Comparison of ENCODE assay signal across 29 cellular contexts in the genomic region with DNA sequence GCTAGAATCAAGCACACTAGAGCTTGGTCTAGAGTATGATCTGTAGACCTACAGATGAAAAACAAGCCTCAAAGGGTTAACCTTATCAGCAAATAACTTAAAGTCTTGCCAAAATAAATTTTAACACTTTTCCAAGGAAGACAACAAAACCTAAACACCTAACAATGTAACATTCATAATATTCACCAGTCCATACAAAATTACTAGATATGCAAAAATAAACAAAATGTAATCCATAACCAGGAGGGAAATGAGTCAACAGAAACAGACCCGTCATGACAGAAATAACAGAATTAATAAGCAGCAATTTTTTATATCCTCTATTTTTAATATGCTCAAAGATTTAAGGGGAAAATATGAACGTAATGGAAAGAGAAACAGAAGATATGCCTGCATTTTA. TPM values are rescaled to one million over a fixed set of nuclear protein-coding genes. Genes with fewer than 3 reads are reported as not detected.
A peak's percentile ranks its signal among the peaks of the same experiment; 100 is the strongest.
DNase-seq lines count a peak whose midpoint lies in the region; ATAC-seq and TF ChIP-seq lines count a peak whose summit lies in the region.
"Had no signal": no experiment of that assay in that cellular context is flagged by ENCODE, and none has a peak within 500 bp of the region (broad histone marks: within the 10 kb centered on the region; RNA-seq: fewer than 3 reads in every experiment).

No MANE protein-coding gene starts in this region.

- H3K4me3 ChIP-seq in heart left ventricle (no peak overlapping the region), right cardiac atrium (ENCODE audit: low read length) (no peak overlapping the region), Loucy (ENCODE audit: low read length, poor library complexity, severe bottlenecking) (no peak overlapping the region), fibroblast of lung (replicated peaks in 1 of 4; ENCODE audit: control extremely low read depth in 1 of 4, insufficient read depth in 1 of 4, low read depth in 3 of 4, low read length in 4 of 4) (no peak overlapping the region), thyroid gland (replicated peaks in 1 of 3) (no peak overlapping the region)
- H3K4me3 ChIP-seq: breast epithelium, GM23248, lower lobe of right lung, Peyer's patch, prostate gland, upper lobe of left lung had no signal

- H3K79me2 ChIP-seq in Loucy (ENCODE audit: insufficient read depth, low read length): peaks cover 10% of the 10 kb centered on the region; the same call in 1 of the 2 replicates
- peaks cover 32% of the 10 kb centered on the region for H3K79me2 ChIP-seq in fibroblast of lung (ENCODE audit: control insufficient read depth, insufficient read depth, low read length)

- H3K27me3 ChIP-seq in heart left ventricle (no peaks in the 10 kb centered on the region), right cardiac atrium (ENCODE audit: control insufficient read depth, insufficient read depth) (no peaks in the 10 kb centered on the region), Loucy (ENCODE audit: insufficient read depth, low read length, poor library complexity, severe bottlenecking) (no peaks in the 10 kb centered on the region), fibroblast of lung (ENCODE audit: control insufficient read depth, insufficient read depth, low read length) (no peaks in the 10 kb centered on the region), thyroid gland (no peaks in the 10 kb centered on the region)
- H3K27me3 ChIP-seq: breast epithelium, Peyer's patch, upper lobe of left lung had no signal

- no peak for TF ChIP-seq POLR2A in heart left ventricle (IDR thresholded peaks at IDR 0.05)
- TF ChIP-seq POLR2A in thyroid gland (IDR thresholded peaks at IDR 0.05): no peak

- TF ChIP-seq CTCF in heart left ventricle (IDR thresholded peaks at IDR 0.05) (no peak), Loucy (conservative IDR thresholded peaks at IDR 0.05; ENCODE audit: low read length) (no peak), fibroblast of lung (conservative IDR thresholded peaks at IDR 0.05 in 1 of 2, IDR thresholded peaks at IDR 0.05 in 1 of 2; ENCODE audit: low read depth in 1 of 2, low read length in 2 of 2) (no peak), thyroid gland (IDR thresholded peaks at IDR 0.05) (no peak)

- H3K36me3 ChIP-seq in heart left ventricle: peaks cover 0 to 27% (median 6%) of the 10 kb centered on the region in 9 donors
- H3K36me3 ChIP-seq in Loucy (ENCODE audit: insufficient read depth, low read length): no peaks in the 10 kb centered on the region
- H3K36me3 ChIP-seq in fibroblast of lung (ENCODE audit: control insufficient read depth, insufficient read depth, low read length): no peaks in the 10 kb centered on the region
- H3K36me3 ChIP-seq in thyroid gland: no peaks in the 10 kb centered on the region
- H3K36me3 ChIP-seq: breast epithelium, prostate gland, upper lobe of left lung had no signal

- no peak for DNase-seq in heart left ventricle
- DNase-seq in right cardiac atrium: no peak
- DNase-seq in fibroblast of lung (ENCODE audit: low read depth in 2 of 2): no peak
- no peak for DNase-seq in thyroid gland
- DNase-seq in stimulated activated CD4-positive, alpha-beta T cell treated with anti-CD3 and anti-CD28 coated beads, Interleukin-4, amount 100 ng/mL, for 24 hours: no peak
- DNase-seq in DMS153 treated with DMSO at 0.1 percent for 48 hours (lab: John Stamatoyannopoulos, UW; ENCODE audit: unreplicated experiment): no peak
- no peak for DNase-seq in activated effector memory CD4-positive, alpha-beta T cell treated with Interleukin-2 at 50 U/mL for 16 hours
- DNase-seq: activated CD4-positive, alpha-beta T cell treated with anti-CD3 and anti-CD28 coated beads for 36 hours; activated CD8-positive, alpha-beta T cell treated with anti-CD3 and anti-CD28 coated beads, Interleukin-2, amount 10 ng/mL, durations not matched to agents 7 days and 5 days; amygdala; effector CD4-positive, alpha-beta T cell; GF-D8; GM23248; lower lobe of right lung; natural killer cell; NCI-H1436; NCI-H2081; NCI-H226; nucleus accumbens; Peyer's patch; stimulated activated CD4-positive, alpha-beta T cell treated with anti-CD3 and anti-CD28 coated beads, Interleukin-4, amount 100 ng/mL, for 4 hours; SW 1271; upper lobe of left lung had no signal

- H2AFZ ChIP-seq in Loucy (ENCODE audit: low read length): no peak overlapping the region
- H2AFZ ChIP-seq in fibroblast of lung (ENCODE audit: low read length): no peak overlapping the region
- H2AFZ ChIP-seq: GM23248 had no signal

- peaks cover 0 to 73% (median 55%) of the 10 kb centered on the region in 12 donors for H3K4me1 ChIP-seq in heart left ventricle
- H3K4me1 ChIP-seq in right cardiac atrium (ENCODE audit: control insufficient read depth, insufficient read depth, low read length): peaks cover 5% of the 10 kb centered on the region
- H3K4me1 ChIP-seq in Loucy (ENCODE audit: insufficient read depth, low read length, poor library complexity, severe bottlenecking): peaks cover 38% of the 10 kb centered on the region
- peaks cover 17% of the 10 kb centered on the region for H3K4me1 ChIP-seq in fibroblast of lung (ENCODE audit: control insufficient read depth, extremely low read depth, insufficient read depth, low read length)
- H3K4me1 ChIP-seq in thyroid gland: peaks cover 28 to 61% of the 10 kb centered on the region in 2 donors

- no peaks in the 10 kb centered on the region for H3K9me3 ChIP-seq in heart left ventricle
- H3K9me3 ChIP-seq in right cardiac atrium (ENCODE audit: control insufficient read depth, low read length): no peaks in the 10 kb centered on the region
- no peaks in the 10 kb centered on the region for H3K9me3 ChIP-seq in Loucy (ENCODE audit: insufficient read depth, low read depth, low read length)
- H3K9me3 ChIP-seq in fibroblast of lung (ENCODE audit: control insufficient read depth, insufficient read depth, low read depth, low read length): no peaks in the 10 kb centered on the region
- no peaks in the 10 kb centered on the region for H3K9me3 ChIP-seq in thyroid gland
- H3K9me3 ChIP-seq: breast epithelium, lower lobe of right lung, Peyer's patch, prostate gland, upper lobe of left lung had no signal

- H3F3A ChIP-seq in Loucy (ENCODE audit: low read depth): peaks cover 3% of the 10 kb centered on the region; the same call in 1 of the 2 replicates

- H3K27ac ChIP-seq in heart left ventricle (peak overlapping the region; percentile 30 to 93 (median 78)), right cardiac atrium (ENCODE audit: low read length) (no peak overlapping the region), fibroblast of lung (ENCODE audit: insufficient read depth, low read length) (no peak overlapping the region), thyroid gland (peak overlapping the region; percentile 60 to 79 (median 66))
- H3K27ac ChIP-seq: epithelial cell of prostate, GM23248, lower lobe of right lung, Peyer's patch, prostate gland had no signal

- H3K4me2 ChIP-seq in Loucy (ENCODE audit: low read depth, low read length, poor library complexity, severe bottlenecking) (peak overlapping the region; percentile 74), fibroblast of lung (ENCODE audit: extremely low read depth, insufficient read depth, low read length) (peak overlapping the region; percentile 36)

- intact Hi-C loops in heart left ventricle (cut with DNase I): no loop called here
- intact Hi-C loops in right cardiac atrium (cut with DNase I): no loop called here
- intact Hi-C loops in thyroid gland (cut with DNase I): no loop called here

- 8 to 24% (median 12%) methylated on average over 2 of the region's 2 CpGs for WGBS in heart left ventricle, 4 donors
- WGBS in right cardiac atrium: 13% methylated on average over 2 of the region's 2 CpGs
- WGBS in thyroid gland, 2 donors: 26 to 66% methylated on average over 2 of the region's 2 CpGs

- H3K9me2 ChIP-seq in Loucy (replicated peaks; ENCODE audit: low read depth, low read length): no peaks in the 10 kb centered on the region

- H4K20me1 ChIP-seq in Loucy (ENCODE audit: insufficient read depth, low read length, poor library complexity, severe bottlenecking) (no peaks in the 10 kb centered on the region), fibroblast of lung (ENCODE audit: control insufficient read depth, extremely low read depth, insufficient read depth, low read length) (no peaks in the 10 kb centered on the region)

- ATAC-seq in heart left ventricle: no peak
- ATAC-seq in right cardiac atrium: no peak
- ATAC-seq: activated T-helper 17 cell treated with anti-CD3 and anti-CD28 coated beads, Interleukin-2, amount 50 U/mL, for 72 hours; lower lobe of right lung had no signal

- H3K9ac ChIP-seq in Loucy (ENCODE audit: low read depth, low read length, poor library complexity, severe bottlenecking) (no peak overlapping the region), fibroblast of lung (ENCODE audit: insufficient read depth, low read length) (no peak overlapping the region)
- H3K9ac ChIP-seq: GM23248 had no signal

RNA-seq across cellular contexts. Expression of a gene that starts 36.1 kb away (rescaled TPM):
- total RNA-seq in heart left ventricle (100 to 1,000 TPM; 110 to 201 (median 146) TPM), right cardiac atrium (100 to 1,000 TPM in 3 of 4 donors, 10 to 100 TPM in 1; 98.2 to 141 (median 134) TPM), fibroblast of lung (72.9 and 81.1 TPM in 2 replicates), thyroid gland (10 to 100 TPM; 71.7 to 89.6 (median 79.7) TPM)
- polyA plus RNA-seq in heart left ventricle (10 to 100 TPM; 41.2 to 41.9 TPM), right cardiac atrium (37.6 TPM), fibroblast of lung (48.6 and 73.2 TPM in 2 replicates)
- polyA plus RNA-seq in fibroblast of lung (2012): 30.4 and 46.3 TPM in 2 replicates
- 26.7 and 36.1 TPM in 2 replicates for polyA minus RNA-seq in fibroblast of lung (ENCODE audit: low replicate concordance)

RNA-seq across cellular contexts. Expression of a gene that starts 36.4 kb away (rescaled TPM):
- 100 to 1,000 TPM in 1 of 9 donors, 10 to 100 TPM in 8; 45.0 to 105 (median 57.9) TPM for total RNA-seq in heart left ventricle
- 10 to 100 TPM; 28.6 to 59.9 TPM for polyA plus RNA-seq in heart left ventricle
- total RNA-seq in right cardiac atrium: 10 to 100 TPM; 35.4 to 51.3 (median 43.4) TPM
- 46.9 TPM for polyA plus RNA-seq in right cardiac atrium
- total RNA-seq in fibroblast of lung: 57.8 and 84.7 TPM in 2 replicates
- 24.4 and 27.4 TPM in 2 replicates for polyA plus RNA-seq in fibroblast of lung
- polyA plus RNA-seq in fibroblast of lung (2012): 30.7 and 33.7 TPM in 2 replicates
- 18.5 and 20.1 TPM in 2 replicates for polyA minus RNA-seq in fibroblast of lung (ENCODE audit: low replicate concordance)
- 10 to 100 TPM; 25.6 to 41.9 (median 31.4) TPM for total RNA-seq in thyroid gland

RNA-seq across cellular contexts. Expression of a gene that starts 58.0 kb away (rescaled TPM):
- total RNA-seq in heart left ventricle: 1 to 10 TPM; 3.9 to 8.1 (median 7.2) TPM
- 1 to 10 TPM; 1.1 to 3.7 TPM for polyA plus RNA-seq in heart left ventricle
- total RNA-seq in right cardiac atrium: 1 to 10 TPM; 5.5 to 8.7 (median 6.7) TPM
- 4.1 TPM for polyA plus RNA-seq in right cardiac atrium
- 1.0 and 1.3 TPM in 2 replicates for total RNA-seq in fibroblast of lung
- 0.27 and 0.56 TPM in 2 replicates for polyA plus RNA-seq in fibroblast of lung
- 0.29 and 0.70 TPM in 2 replicates for polyA plus RNA-seq in fibroblast of lung (2012)
- not detected in 2 replicates for polyA minus RNA-seq in fibroblast of lung (ENCODE audit: low replicate concordance)
- 1 to 10 TPM; 2.3 to 5.0 (median 3.4) TPM for total RNA-seq in thyroid gland
- total RNA-seq: A172 had no signal

Comparison
In these comparisons a context has a peak if more than half of its experiments do, and no peak if none do; other contexts are left out.
1. H3K27ac ChIP-seq: peak in heart left ventricle (12 of 12) and thyroid gland (3 of 3); none in right cardiac atrium (single experiment) and fibroblast of lung (single experiment).